In the genomic region with DNA sequence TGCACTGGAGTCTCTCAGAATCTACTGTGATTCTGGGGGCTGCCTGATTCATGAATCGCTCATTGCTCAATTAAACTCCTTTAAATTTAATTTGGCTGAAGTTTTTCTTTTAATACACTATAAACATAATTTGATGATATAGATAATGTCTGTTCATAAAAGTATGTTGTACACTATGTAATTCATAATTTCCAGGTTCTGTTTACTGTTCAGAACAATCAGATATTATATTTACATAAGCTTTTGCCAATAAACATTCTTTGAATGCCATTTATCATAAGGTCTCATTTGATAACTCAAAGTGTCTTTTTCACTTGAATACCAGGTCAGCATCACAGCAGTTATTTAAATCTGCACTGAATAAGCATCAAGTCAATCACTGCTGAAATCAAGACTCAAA, we compare ENCODE assay signal across 28 cellular contexts.
"Had no signal": no experiment of that assay in that cellular context is flagged by ENCODE, and none has a peak within 500 bp of the region (broad histone marks: within the 10 kb centered on the region; RNA-seq: fewer than 3 reads in every experiment).

No MANE protein-coding gene starts in this region.

- H3K27ac ChIP-seq: ascending aorta, cardiac muscle cell, WERI-Rb-1 had no signal

- H3K9me3 ChIP-seq: ascending aorta had no signal

- H3K4me1 ChIP-seq: ascending aorta had no signal

- H3K27me3 ChIP-seq: ascending aorta, cardiac muscle cell had no signal

- H3K36me3 ChIP-seq: ascending aorta, cardiac muscle cell, WERI-Rb-1 had no signal

- DNase-seq: activated CD4-positive, alpha-beta memory T cell treated with anti-CD3 and anti-CD28 coated beads, Interleukin-2, amount 10 ng/mL, durations not matched to agents 7 days and 5 days; activated CD4-positive, alpha-beta T cell treated with anti-CD3 and anti-CD28 coated beads for 1 hour; activated CD4-positive, alpha-beta T cell treated with anti-CD3 and anti-CD28 coated beads for 36 hours; activated CD4-positive, alpha-beta T cell treated with anti-CD3 and anti-CD28 coated beads for 48 hours; activated CD4-positive, alpha-beta T cell treated with anti-CD3 and anti-CD28 coated beads, Interleukin-2, amount 10 ng/mL, durations not matched to agents 7 days and 5 days; activated CD4-positive, alpha-beta T cell treated with anti-CD3 and anti-CD28 coated beads, Interleukin-2, amount 50 U/mL, for 48 hours; activated CD4-positive, CD25-positive, alpha-beta regulatory T cell; activated CD8-positive, alpha-beta memory T cell treated with anti-CD3 and anti-CD28 coated beads for 24 hours; activated CD8-positive, alpha-beta memory T cell treated with anti-CD3 and anti-CD28 coated beads, Interleukin-2, amount 10 ng/mL, durations not matched to agents 7 days and 5 days; activated CD8-positive, alpha-beta memory T cell treated with anti-CD3 and anti-CD28 coated beads, Interleukin-2, amount 50 U/mL, for 48 hours; activated CD8-positive, alpha-beta T cell treated with anti-CD3 and anti-CD28 coated beads, Interleukin-2, amount 10 ng/mL, durations not matched to agents 7 days and 5 days; activated effector memory CD4-positive, alpha-beta T cell treated with Interleukin-2 at 50 U/mL for 16 hours; activated gamma-delta T cell; activated naive CD4-positive, alpha-beta T cell treated with anti-CD3 and anti-CD28 coated beads, Interleukin-2, amount 10 ng/mL, durations not matched to agents 7 days and 5 days; activated naive CD4-positive, alpha-beta T cell treated with Interleukin-2 at 50 U/mL for 16 hours; activated naive CD8-positive, alpha-beta T cell treated with anti-CD3 and anti-CD28 coated beads, Interleukin-2, amount 10 ng/mL, durations not matched to agents 7 days and 5 days; activated naive CD8-positive, alpha-beta T cell treated with anti-CD3 and anti-CD28 coated beads, Interleukin-2, amount 50 U/mL, for 24 hours; activated T-cell treated with anti-CD3 and anti-CD28 coated beads, Interleukin-2, amount 50 U/mL, for 24 hours; activated T-cell treated with anti-CD3 and anti-CD28 coated beads, Interleukin-2, amount 50 U/mL, for 48 hours; amygdala; anterior cingulate cortex; caudate nucleus; cerebellar nuclear complex; T-helper 2 cell; T-helper 9 cell; WERI-Rb-1 had no signal

- H3K4me3 ChIP-seq: ascending aorta, cardiac muscle cell had no signal
